2 cellular contexts compared by ENCODE assay signal in genomic region chr10:11462071-11462470, GRCh38.
A peak's percentile ranks its signal among the peaks of the same experiment; 100 is the strongest.
TF ChIP-seq lines count a peak whose summit lies in the region.

No MANE protein-coding gene starts in this region.

TF ChIP-seq in K562, 482 proteins besides CTCF, POLR2A, EP300 and RAD21:
- no peak for TF ChIP-seq SMAD2 (IDR thresholded peaks at IDR 0.05; ENCODE audit: low read depth, low read length)
- TF ChIP-seq ATF3 (IDR thresholded peaks at IDR 0.05), result peak; percentile 63
- TF ChIP-seq ATF3 (CRISPR knock-in tag; conservative IDR thresholded peaks at IDR 0.05), result no peak
- TF ChIP-seq MAFF (IDR thresholded peaks at IDR 0.05; ENCODE audit: low read length), result no peak
- no peak for TF ChIP-seq CEBPG (CRISPR knock-in tag; IDR thresholded peaks at IDR 0.05)
- TF ChIP-seq CEBPG (tag; conservative IDR thresholded peaks at IDR 0.05 in 1 of 2, IDR thresholded peaks at IDR 0.05 in 1 of 2), result peak; percentile 21 to 44; a peak in 3 of 4 replicates
- TF ChIP-seq RBM39 (optimal IDR thresholded peaks at IDR 0.05; ENCODE audit: low read depth, low read length), result no peak
- TF ChIP-seq CGGBP1 (CRISPR knock-in tag; IDR thresholded peaks at IDR 0.05), result no peak
- TF ChIP-seq DNMT1 (IDR thresholded peaks at IDR 0.05), result no peak
- TF ChIP-seq ATF1 (CRISPR knock-in tag; IDR thresholded peaks at IDR 0.05), result no peak
- TF ChIP-seq ATF1 (tag; IDR thresholded peaks at IDR 0.05), result no peak
- no peak for TF ChIP-seq ARID2 (IDR thresholded peaks at IDR 0.05)
- no peak for TF ChIP-seq KDM4B (IDR thresholded peaks at IDR 0.05; ENCODE audit: borderline replicate concordance in 2 of 2, low read depth in 1 of 2)
- TF ChIP-seq IFI16 (CRISPR knock-in tag; IDR thresholded peaks at IDR 0.05), result no peak
- no peak for TF ChIP-seq TBP (optimal IDR thresholded peaks at IDR 0.05; ENCODE audit: low read depth, low read length)
- no peak for TF ChIP-seq RFX5 (IDR thresholded peaks at IDR 0.05; ENCODE audit: low read depth, low read length)

TF ChIP-seq in SK-N-SH, 30 proteins besides CTCF, POLR2A, EP300 and RAD21:
- TF ChIP-seq RFX5 (IDR thresholded peaks at IDR 0.05; ENCODE audit: low read length) (no peak), POLR2AphosphoS5 (IDR thresholded peaks at IDR 0.05; ENCODE audit: low read depth, low read length) (no peak), MXI1 (IDR thresholded peaks at IDR 0.05; ENCODE audit: low read depth, low read length) (no peak), SIN3A (IDR thresholded peaks at IDR 0.05; ENCODE audit: borderline replicate concordance, low read depth, low read length) (no peak), RXRA (IDR thresholded peaks at IDR 0.05; ENCODE audit: borderline replicate concordance, low read depth) (no peak), GABPA (IDR thresholded peaks at IDR 0.05; ENCODE audit: low read depth) (no peak), TEAD4 (IDR thresholded peaks at IDR 0.05; ENCODE audit: borderline replicate concordance, insufficient read depth) (no peak), MEF2A (IDR thresholded peaks at IDR 0.05; ENCODE audit: borderline replicate concordance, low read depth) (no peak), MAX (IDR thresholded peaks at IDR 0.05; ENCODE audit: low read depth) (no peak), NRF1 (IDR thresholded peaks at IDR 0.05; ENCODE audit: low read depth, low read length) (no peak), SMC3 (IDR thresholded peaks at IDR 0.05; ENCODE audit: low read depth, low read length) (no peak), USF2 (IDR thresholded peaks at IDR 0.05; ENCODE audit: borderline replicate concordance, low read depth, low read length) (no peak), NFIC (IDR thresholded peaks at IDR 0.05; ENCODE audit: borderline replicate concordance) (no peak), PBX3 (IDR thresholded peaks at IDR 0.05) (no peak), TAF1 (IDR thresholded peaks at IDR 0.05; ENCODE audit: borderline replicate concordance, low read depth, low read length) (no peak)
